Comparison of ENCODE assay signal across 11 cellular contexts in genomic region chr14:98227000-98227726, GRCh38.
DNase-seq lines count a peak whose midpoint lies in the region; ATAC-seq and TF ChIP-seq lines count a peak whose summit lies in the region.
"Had no signal": no experiment of that assay in that cellular context is flagged by ENCODE, and none has a peak within 500 bp of the region (broad histone marks: within the 10 kb centered on the region; RNA-seq: fewer than 3 reads in every experiment).

No MANE protein-coding gene starts in this region.

- H3K4me1 Mint-ChIP-seq in CD4-positive, alpha-beta memory T cell: peaks cover 67 to 88% (median 77%) of the 10 kb centered on the region in 4 donors
- H3K4me1 Mint-ChIP-seq in activated T-cell treated with anti-CD3 and anti-CD28 coated beads, Interleukin-2, amount 50 U/mL, for 24 hours (ENCODE audit: low read depth): peaks cover 88% of the 10 kb centered on the region
- H3K4me1 Mint-ChIP-seq in neural progenitor cell: peaks cover 9% of the 10 kb centered on the region

- CTCF ChIA-PET in CD4-positive, alpha-beta memory T cell (lab: Charles Lee; ENCODE audit: partially characterized antibody): interaction anchor here (0.7 to 6.2 kb wide), 9 partner anchors 11 to 88 kb away, joined by 3 to 47 read pairs (median 3); no protein-coding TSS in a partner anchor

- H3K4me2 ChIP-seq in neural progenitor cell: no peak overlapping the region

- peak overlapping the region; percentile 55 for H3K27ac ChIP-seq in CD4-positive, alpha-beta memory T cell (ENCODE audit: low read depth, low read length)
- H3K27ac ChIP-seq in neural progenitor cell: no peak overlapping the region
- no peak overlapping the region for H3K27ac ChIP-seq in gastrocnemius medialis
- H3K27ac ChIP-seq: parathyroid adenoma had no signal

- H3K9me3 Mint-ChIP-seq in CD4-positive, alpha-beta memory T cell: no peaks in the 10 kb centered on the region
- H3K9me3 Mint-ChIP-seq in activated T-cell treated with anti-CD3 and anti-CD28 coated beads, Interleukin-2, amount 50 U/mL, for 24 hours: peaks cover 20% of the 10 kb centered on the region
- H3K9me3 Mint-ChIP-seq in neural progenitor cell: no peaks in the 10 kb centered on the region

- no peaks in the 10 kb centered on the region for H4K20me1 ChIP-seq in neural progenitor cell (ENCODE audit: low read depth)

- peaks cover 0 to 1% of the 10 kb centered on the region in 2 donors for H3K36me3 Mint-ChIP-seq in CD4-positive, alpha-beta memory T cell
- H3K36me3 Mint-ChIP-seq in activated T-cell treated with anti-CD3 and anti-CD28 coated beads, Interleukin-2, amount 50 U/mL, for 24 hours (ENCODE audit: low read depth): peaks cover 29% of the 10 kb centered on the region
- no peaks in the 10 kb centered on the region for H3K36me3 Mint-ChIP-seq in neural progenitor cell

- TF ChIP-seq CTCF in neural progenitor cell (IDR thresholded peaks at IDR 0.05) (no peak), gastrocnemius medialis (IDR thresholded peaks at IDR 0.05 in 4 of 5, conservative IDR thresholded peaks at IDR 0.05 in 1 of 5) (no peak)

- no peaks in the 10 kb centered on the region for H3K9me3 ChIP-seq in CD4-positive, alpha-beta memory T cell (ENCODE audit: control insufficient read depth in 1 of 2, low read length in 2 of 2)
- H3K9me3 ChIP-seq in neural progenitor cell (ENCODE audit: low read depth): no peaks in the 10 kb centered on the region
- H3K9me3 ChIP-seq in gastrocnemius medialis: no peaks in the 10 kb centered on the region

- H3K4me1 ChIP-seq in CD4-positive, alpha-beta memory T cell (ENCODE audit: insufficient read depth, low read length): peaks cover 96% of the 10 kb centered on the region
- H3K4me1 ChIP-seq in neural progenitor cell (no peaks in the 10 kb centered on the region), gastrocnemius medialis (no peaks in the 10 kb centered on the region)
- H3K4me1 ChIP-seq: parathyroid adenoma had no signal

- no peaks in the 10 kb centered on the region for H3K79me2 ChIP-seq in neural progenitor cell (ENCODE audit: low read depth)
- H3K79me2 ChIP-seq: parathyroid adenoma had no signal

- POLR2A ChIA-PET in CD4-positive, alpha-beta memory T cell (lab: Charles Lee; ENCODE audit: partially characterized antibody): interaction anchor here (0.6 to 12.6 kb wide), 22 partner anchors 9 to 1653 kb away, joined by 3 to 116 read pairs (median 4); partner anchors contain the start of gene BCL11B

- DNase-seq in CD4-positive, alpha-beta memory T cell: peak in 3 of 5 donors; percentile 22 to 24 (median 24)
- peak; percentile 79 for DNase-seq in activated T-cell treated with anti-CD3 and anti-CD28 coated beads, Interleukin-2, amount 50 U/mL, for 24 hours
- DNase-seq in neural progenitor cell (ENCODE audit: low spot score): no peak
- DNase-seq in gastrocnemius medialis: no peak
- no peak for DNase-seq in NCI-H526 (lab: John Stamatoyannopoulos, UW)
- DNase-seq in GF-D8 (lab: John Stamatoyannopoulos, UW): no peak
- DNase-seq: mammary epithelial cell, NCI-H1417 treated with DMSO at 0.1 percent for 48 hours had no signal

- peak overlapping the region; percentile 56 to 89 (median 71) for H3K4me3 Mint-ChIP-seq in CD4-positive, alpha-beta memory T cell
- peak overlapping the region; percentile 57 for H3K4me3 Mint-ChIP-seq in activated T-cell treated with anti-CD3 and anti-CD28 coated beads, Interleukin-2, amount 50 U/mL, for 24 hours
- H3K4me3 Mint-ChIP-seq in neural progenitor cell: no peak overlapping the region

- no peaks in the 10 kb centered on the region for H3K36me3 ChIP-seq in CD4-positive, alpha-beta memory T cell (ENCODE audit: insufficient read depth, low read length)
- H3K36me3 ChIP-seq in neural progenitor cell: no peaks in the 10 kb centered on the region
- H3K36me3 ChIP-seq in gastrocnemius medialis: no peaks in the 10 kb centered on the region

- H3K9ac ChIP-seq in neural progenitor cell: no peak overlapping the region
- H3K9ac ChIP-seq: parathyroid adenoma had no signal

- no peaks in the 10 kb centered on the region for H3F3A ChIP-seq in neural progenitor cell (ENCODE audit: low read depth)

- in situ Hi-C loops in gastrocnemius medialis (cut with MboI; ENCODE audit: low sequenced_read_pairs in 4 of 4): no loop called here

- peak overlapping the region in 1 of 2 donors; percentile 24 for H3K4me3 ChIP-seq in CD4-positive, alpha-beta memory T cell (ENCODE audit: low read length in 2 of 2)
- H3K4me3 ChIP-seq in neural progenitor cell: no peak overlapping the region
- no peak overlapping the region for H3K4me3 ChIP-seq in gastrocnemius medialis

- intact Hi-C loops in CD4-positive, alpha-beta memory T cell (cut with micrococcal nuclease): loop anchor here (2.0 to 5.0 kb wide), 2 partner anchors 88 to 1045 kb away; partner anchors contain the start of gene BCL11B
- intact Hi-C loops in gastrocnemius medialis (cut with DNase I; ENCODE audit: low total_unique reads): no loop called here

- no peak for TF ChIP-seq POLR2A in gastrocnemius medialis (IDR thresholded peaks at IDR 0.05)

- ATAC-seq in HG03280 (IDR thresholded peaks at IDR 0.05; ENCODE audit: unreplicated experiment): peak; percentile 57
- ATAC-seq in gastrocnemius medialis: no peak
- no peak for ATAC-seq in HG03520 (IDR thresholded peaks at IDR 0.05; ENCODE audit: unreplicated experiment)

- no peak overlapping the region for H2AFZ ChIP-seq in neural progenitor cell (replicated peaks)
- H2AFZ ChIP-seq: parathyroid adenoma had no signal

- H3K27me3 Mint-ChIP-seq in CD4-positive, alpha-beta memory T cell: no peaks in the 10 kb centered on the region
- H3K27me3 Mint-ChIP-seq in activated T-cell treated with anti-CD3 and anti-CD28 coated beads, Interleukin-2, amount 50 U/mL, for 24 hours: no peaks in the 10 kb centered on the region
- peaks cover 4% of the 10 kb centered on the region for H3K27me3 Mint-ChIP-seq in neural progenitor cell (ENCODE audit: insufficient read depth, low read depth)

- no peaks in the 10 kb centered on the region for H3K27me3 ChIP-seq in CD4-positive, alpha-beta memory T cell (ENCODE audit: insufficient read depth, low read length)
- H3K27me3 ChIP-seq in neural progenitor cell (no peaks in the 10 kb centered on the region), gastrocnemius medialis (no peaks in the 10 kb centered on the region)

- peak overlapping the region; percentile 89 to 97 (median 90) for H3K27ac Mint-ChIP-seq in CD4-positive, alpha-beta memory T cell
- peak overlapping the region; percentile 95 for H3K27ac Mint-ChIP-seq in activated T-cell treated with anti-CD3 and anti-CD28 coated beads, Interleukin-2, amount 50 U/mL, for 24 hours
- peak overlapping the region; percentile 37 for H3K27ac Mint-ChIP-seq in neural progenitor cell

Comparison
In these comparisons a context has a peak if more than half of its experiments do, and no peak if none do; other contexts are left out.
1. DNase-seq: peak in CD4-positive, alpha-beta memory T cell (3 of 5) and activated T-cell treated with anti-CD3 and anti-CD28 coated beads, Interleukin-2, amount 50 U/mL, for 24 hours (single experiment); none in neural progenitor cell (single experiment), gastrocnemius medialis (0 of 2), NCI-H526 (0 of 2) and GF-D8 (single experiment).
2. H3K27ac Mint-ChIP-seq: peak in every context shown above with its lines; median percentile 95 in activated T-cell treated with anti-CD3 and anti-CD28 coated beads, Interleukin-2, amount 50 U/mL, for 24 hours; 90 in CD4-positive, alpha-beta memory T cell; 37 in neural progenitor cell.